In the genomic region with DNA sequence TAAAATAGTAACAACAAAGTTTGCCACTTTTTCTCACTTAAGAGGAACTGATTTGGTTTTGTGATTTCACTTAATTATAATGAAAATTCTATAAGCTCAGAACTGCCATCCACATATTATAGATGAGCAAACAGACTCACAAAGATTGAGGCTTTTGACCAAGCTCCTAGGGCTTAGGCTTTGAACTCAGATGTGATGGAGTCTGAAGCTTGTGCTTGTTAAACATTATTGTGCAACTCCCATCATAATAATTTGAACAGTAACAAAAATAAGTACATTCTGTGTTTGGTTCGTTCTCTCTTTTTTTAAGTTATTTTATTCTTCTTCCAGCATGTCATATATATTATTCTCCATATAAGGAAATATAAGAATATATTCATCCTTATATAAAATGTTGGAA, we compare ENCODE assay signal across 18 cellular contexts.
"Had no signal": no experiment of that assay in that cellular context is flagged by ENCODE, and none has a peak within 500 bp of the region (broad histone marks: within the 10 kb centered on the region; RNA-seq: fewer than 3 reads in every experiment).

No MANE protein-coding gene starts in this region.

- FAIRE-seq: pancreas had no signal

- H3K27ac ChIP-seq: neural progenitor cell, pancreas, thoracic aorta had no signal

- H3K4me1 Mint-ChIP-seq: endodermal cell, neural progenitor cell, WTC11 had no signal

- H3K36me3 ChIP-seq: neural progenitor cell, pancreas, thoracic aorta had no signal

- H3K9me3 Mint-ChIP-seq: endodermal cell, neural progenitor cell, WTC11 had no signal

- H3K4me1 ChIP-seq: neural progenitor cell, pancreas had no signal

- DNase-seq: activated gamma-delta T cell; activated T-cell treated with anti-CD3 and anti-CD28 coated beads, Interleukin-2, amount 50 U/mL, for 4 hours; anterior cingulate cortex; cerebellar nuclear complex; endodermal cell; hypothalamus; kidney glomerular epithelial cell; pancreas; stimulated activated CD4-positive, alpha-beta T cell treated with anti-CD3 and anti-CD28 coated beads, Interleukin-15, amount 100 ng/mL, for 24 hours; stimulated activated CD4-positive, alpha-beta T cell treated with anti-CD3 and anti-CD28 coated beads, Interleukin-4, amount 100 ng/mL, for 24 hours; T1000 had no signal

- H3K9me3 ChIP-seq: pancreas, thoracic aorta had no signal

- H3K4me3 ChIP-seq: neural progenitor cell, pancreas, thoracic aorta had no signal

- H3K9ac ChIP-seq: neural progenitor cell had no signal

- H3K4me2 ChIP-seq: neural progenitor cell had no signal

- H3K27me3 ChIP-seq: neural progenitor cell, pancreas had no signal

- H3K27me3 Mint-ChIP-seq: activated CD4-positive, alpha-beta T cell treated with anti-CD3 and anti-CD28 coated beads, Interleukin-2, amount 10 ng/mL, durations not matched to agents 24 days and 14 days; activated naive CD8-positive, alpha-beta T cell; dendritic cell treated with granulocyte-macrophage colony-stimulating factor and Interleukin-4, amounts not matched to agents 40 ng/mL and 50 ng/mL, for 4 days; stimulated activated naive CD8-positive, alpha-beta T cell treated with anti-CD3 and anti-CD28 coated beads, Interleukin-15, amount 100 ng/mL, for 72 hours had no signal

- ATAC-seq: pancreas, WTC11 had no signal

- H3K27ac Mint-ChIP-seq: dendritic cell treated with granulocyte-macrophage colony-stimulating factor and Interleukin-4, amounts not matched to agents 40 ng/mL and 50 ng/mL, for 4 days; endodermal cell; neural progenitor cell; WTC11 had no signal

- H3K4me3 Mint-ChIP-seq: dendritic cell treated with granulocyte-macrophage colony-stimulating factor and Interleukin-4, amounts not matched to agents 40 ng/mL and 50 ng/mL, for 4 days; endodermal cell; neural progenitor cell; WTC11 had no signal

- H3K36me3 Mint-ChIP-seq: activated naive CD8-positive, alpha-beta T cell; neural progenitor cell; WTC11 had no signal
